Comparison of ENCODE assay signal across 1 cellular context in the genomic region with DNA sequence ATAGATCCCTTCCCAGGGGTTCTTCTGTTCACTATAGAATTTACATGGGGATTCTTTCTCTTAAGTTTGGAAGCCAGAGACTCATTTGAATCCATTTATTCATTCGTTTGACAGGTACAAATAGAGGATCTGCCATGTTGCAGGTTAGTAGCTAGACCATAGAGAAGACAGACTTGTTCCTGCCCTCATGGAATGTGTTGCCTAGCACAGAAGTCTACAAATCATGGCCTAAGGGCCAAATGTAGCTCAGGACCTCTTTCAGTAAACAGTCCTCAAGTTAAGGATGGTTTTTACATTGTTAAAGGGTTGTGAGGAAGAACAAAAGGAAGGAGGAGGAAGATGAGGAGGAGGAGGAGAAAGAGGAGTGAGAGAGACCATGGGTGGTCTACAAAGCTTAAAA.
TF ChIP-seq lines count a peak whose summit lies in the region.

No MANE protein-coding gene starts in this region.

TF ChIP-seq in GM23338, 12 proteins besides CTCF, POLR2A, EP300 and RAD21 (continued from another document):
- TF ChIP-seq ZNF462 (CRISPR knock-in tag; IDR thresholded peaks at IDR 0.05) (no peak), EZH2 (IDR thresholded peaks at IDR 0.05; ENCODE audit: low read depth, unreplicated experiment) (no peak), REST (IDR thresholded peaks at IDR 0.05; ENCODE audit: unreplicated experiment) (no peak), ZNF114 (CRISPR knock-in tag; IDR thresholded peaks at IDR 0.05) (no peak), NANOG (IDR thresholded peaks at IDR 0.05; ENCODE audit: borderline replicate concordance) (no peak), EZH2phosphoT487 (IDR thresholded peaks at IDR 0.05; ENCODE audit: unreplicated experiment) (no peak)
